10 cellular contexts compared by ENCODE assay signal in genomic region chr5:117131048-117131679, GRCh38.
A peak's percentile ranks its signal among the peaks of the same experiment; 100 is the strongest.
DNase-seq lines count a peak whose midpoint lies in the region; ATAC-seq and TF ChIP-seq lines count a peak whose summit lies in the region.
"Had no signal": no experiment of that assay in that cellular context is flagged by ENCODE, and none has a peak within 500 bp of the region (broad histone marks: within the 10 kb centered on the region; RNA-seq: fewer than 3 reads in every experiment).

No MANE protein-coding gene starts in this region.

- no peaks in the 10 kb centered on the region for H3K9me3 ChIP-seq in Peyer's patch

- TF ChIP-seq CTCF in Peyer's patch (IDR thresholded peaks at IDR 0.05) = no peak

- peak; percentile 96 for ATAC-seq in GM18519 (IDR thresholded peaks at IDR 0.05; ENCODE audit: low FRiP score, unreplicated experiment)
- ATAC-seq in GM21619 (IDR thresholded peaks at IDR 0.05; ENCODE audit: unreplicated experiment) = peak; percentile 91
- ATAC-seq in HG03342 (IDR thresholded peaks at IDR 0.05; ENCODE audit: unreplicated experiment) = peak; percentile 82

- no peak overlapping the region for H3K4me3 ChIP-seq in Peyer's patch

- no peaks in the 10 kb centered on the region for H3K27me3 ChIP-seq in Peyer's patch

- no peak for TF ChIP-seq POLR2A in Peyer's patch (IDR thresholded peaks at IDR 0.05)

- H3K36me3 ChIP-seq in Peyer's patch = no peaks in the 10 kb centered on the region

- H3K4me1 ChIP-seq in Peyer's patch = no peaks in the 10 kb centered on the region

- DNase-seq in epithelial cell of prostate (ENCODE audit: low read depth, low spot score) (peak; percentile 48), midbrain (lab: John Stamatoyannopoulos, UW) (no peak), NCI-H510A (lab: John Stamatoyannopoulos, UW) (no peak), Peyer's patch (no peak)
- DNase-seq in activated CD4-positive, alpha-beta T cell treated with anti-CD3 and anti-CD28 coated beads for 1 hour = no peak
- DNase-seq: activated gamma-delta T cell; effector CD4-positive, alpha-beta T cell had no signal

- no peak overlapping the region for H3K27ac ChIP-seq in epithelial cell of prostate
- H3K27ac ChIP-seq in Peyer's patch = no peak overlapping the region
